ENCODE assay signal across 10 cellular contexts in genomic region chr10:72096115-72097000, GRCh38. TPM values are rescaled to one million over a fixed set of nuclear protein-coding genes. Genes with fewer than 3 reads are reported as not detected.
DNase-seq lines count a peak whose midpoint lies in the region; ATAC-seq and TF ChIP-seq lines count a peak whose summit lies in the region.
"Had no signal": no experiment of that assay in that cellular context is flagged by ENCODE, and none has a peak within 500 bp of the region (broad histone marks: within the 10 kb centered on the region; RNA-seq: fewer than 3 reads in every experiment).

No MANE protein-coding gene starts in this region.

- H3K9ac ChIP-seq in PC-3 (ENCODE audit: low read length), result no peak overlapping the region

- H3K36me3 ChIP-seq in cardiac muscle cell (no peaks in the 10 kb centered on the region), PC-3 (ENCODE audit: low read depth, low read length) (no peaks in the 10 kb centered on the region)

- H3K9me2 ChIP-seq in PC-3 (replicated peaks; ENCODE audit: low read length), result no peaks in the 10 kb centered on the region

- BruUV-seq in PC-3 (replicated peaks; lab: Mats Ljungman, UMichigan), result no TSS peak

- peak in 1 of 2 donors; percentile 77 for DNase-seq in cardiac muscle cell (ENCODE audit: low read depth in 1 of 2, low spot score in 1 of 2)
- DNase-seq in Right ventricle myocardium superior, result no peak
- no peak for DNase-seq in WTC11 (ENCODE audit: low spot score)
- DNase-seq in fibroblast of villous mesenchyme (ENCODE audit: low read depth), result peak; percentile 74
- DNase-seq in stimulated activated CD8-positive, alpha-beta memory T cell treated with anti-CD3 and anti-CD28 coated beads, Interleukin-4, amount 100 ng/mL, for 48 hours, result peak; percentile 72
- DNase-seq in occipital lobe (lab: John Stamatoyannopoulos, UW), result no peak
- no peak for DNase-seq in PC-3
- DNase-seq in central memory CD4-positive, alpha-beta T cell, result no peak
- DNase-seq: NCI-H524 had no signal

- no peak overlapping the region for H3K4me2 ChIP-seq in PC-3 (ENCODE audit: low read length)

- intact Hi-C loops in Right ventricle myocardium superior (cut with DNase I) (no loop called here), PC-3 (cut with micrococcal nuclease) (no loop called here)

- no peaks in the 10 kb centered on the region for H3K27me3 Mint-ChIP-seq in WTC11 (ENCODE audit: low read depth)

- H3K9me3 ChIP-seq in cardiac muscle cell (ENCODE audit: low read depth), result no peaks in the 10 kb centered on the region
- no peaks in the 10 kb centered on the region for H3K9me3 ChIP-seq in PC-3 (ENCODE audit: low read length)
- H3K9me3 ChIP-seq: vagina had no signal

- no peaks in the 10 kb centered on the region for H3K79me2 ChIP-seq in PC-3 (ENCODE audit: low read length)

- H3K4me1 ChIP-seq in cardiac muscle cell (ENCODE audit: low read depth), result peaks cover 27% of the 10 kb centered on the region
- H3K4me1 ChIP-seq in PC-3 (ENCODE audit: insufficient read depth, low read length), result peaks cover 36% of the 10 kb centered on the region
- H3K4me1 ChIP-seq: vagina had no signal

- H3K27me3 ChIP-seq in cardiac muscle cell (no peaks in the 10 kb centered on the region), PC-3 (ENCODE audit: low read length) (no peaks in the 10 kb centered on the region)
- H3K27me3 ChIP-seq: vagina had no signal

- peaks cover 19% of the 10 kb centered on the region for H3F3A ChIP-seq in PC-3 (ENCODE audit: low read length, unreplicated experiment)

- H3K27ac ChIP-seq in cardiac muscle cell (no peak overlapping the region), PC-3 (ENCODE audit: low read length) (no peak overlapping the region)
- H3K27ac ChIP-seq: vagina had no signal

- H3K36me3 Mint-ChIP-seq in WTC11, result peaks cover 3% of the 10 kb centered on the region

- H2AFZ ChIP-seq in PC-3 (ENCODE audit: low read length), result no peak overlapping the region

- H3K27ac Mint-ChIP-seq in WTC11, result peak overlapping the region; percentile 2; the same call in 1 of the 2 replicates

- peak; percentile 22 for TF ChIP-seq CTCF in cardiac muscle cell (IDR thresholded peaks at IDR 0.05; ENCODE audit: low read depth, low read length)
- TF ChIP-seq CTCF in WTC11 (IDR thresholded peaks at IDR 0.05), result no peak
- TF ChIP-seq CTCF in fibroblast of villous mesenchyme (IDR thresholded peaks at IDR 0.05; ENCODE audit: insufficient read depth, low read depth, low read length), result peak; percentile 19
- TF ChIP-seq CTCF in PC-3 (conservative IDR thresholded peaks at IDR 0.05; ENCODE audit: low read depth, low read length), result no peak

- no peak overlapping the region for H3K4me3 Mint-ChIP-seq in WTC11

- CTCF ChIA-PET in WTC11 (lab: Charles Lee), result interaction anchor here (0.7 kb wide), 1 partner anchor 26 kb away, joined by 3 read pairs; no protein-coding TSS in a partner anchor
- CTCF ChIA-PET in PC-3 (lab: Charles Lee), result no interaction called here

- H3K9me3 Mint-ChIP-seq in WTC11, result no peaks in the 10 kb centered on the region

- POLR2A ChIA-PET in WTC11 (lab: Charles Lee), result no interaction called here
- POLR2A ChIA-PET in PC-3 (lab: Charles Lee; ENCODE audit: unreplicated experiment), result no interaction called here

- H4K20me1 ChIP-seq in PC-3 (ENCODE audit: low read length), result no peaks in the 10 kb centered on the region

- no peaks in the 10 kb centered on the region for H3K4me1 Mint-ChIP-seq in WTC11

- ATAC-seq in Right ventricle myocardium superior (ENCODE audit: poor library complexity), result no peak
- ATAC-seq in WTC11, result peak; percentile 72
- no peak for ATAC-seq in PC-3

- H3K4me3 ChIP-seq in cardiac muscle cell (no peak overlapping the region), fibroblast of villous mesenchyme (ENCODE audit: low read depth, low read length) (no peak overlapping the region), PC-3 (ENCODE audit: low read length) (no peak overlapping the region)
- H3K4me3 ChIP-seq: vagina had no signal

TF ChIP-seq in WTC11, 78 proteins besides CTCF, POLR2A, EP300 and RAD21:
- no peak for TF ChIP-seq SP1 (CRISPR knock-in tag; conservative IDR thresholded peaks at IDR 0.05)
- no peak for TF ChIP-seq EMX1 (CRISPR knock-in tag; IDR thresholded peaks at IDR 0.05)
- TF ChIP-seq ZBTB21 (CRISPR knock-in tag; IDR thresholded peaks at IDR 0.05; ENCODE audit: borderline replicate concordance), result no peak
- no peak for TF ChIP-seq CBFB (CRISPR knock-in tag; IDR thresholded peaks at IDR 0.05; ENCODE audit: low read depth)
- TF ChIP-seq NFE2L1 (CRISPR knock-in tag; IDR thresholded peaks at IDR 0.05), result no peak
- no peak for TF ChIP-seq ZBTB43 (CRISPR knock-in tag; IDR thresholded peaks at IDR 0.05)
- no peak for TF ChIP-seq NFYB (CRISPR knock-in tag; conservative IDR thresholded peaks at IDR 0.05; ENCODE audit: low read depth)
- TF ChIP-seq NR2C2 (CRISPR knock-in tag; IDR thresholded peaks at IDR 0.05), result no peak
- TF ChIP-seq, protein P1, sequence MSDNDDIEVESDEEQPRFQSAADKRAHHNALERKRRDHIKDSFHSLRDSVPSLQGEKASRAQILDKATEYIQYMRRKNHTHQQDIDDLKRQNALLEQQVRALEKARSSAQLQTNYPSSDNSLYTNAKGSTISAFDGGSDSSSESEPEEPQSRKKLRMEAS (CRISPR knock-in tag; IDR thresholded peaks at IDR 0.05), result no peak
- TF ChIP-seq OVOL2 (CRISPR knock-in tag; IDR thresholded peaks at IDR 0.05; ENCODE audit: borderline replicate concordance), result no peak
- no peak for TF ChIP-seq ZNF671 (CRISPR knock-in tag; IDR thresholded peaks at IDR 0.05)
- TF ChIP-seq, protein P2, sequence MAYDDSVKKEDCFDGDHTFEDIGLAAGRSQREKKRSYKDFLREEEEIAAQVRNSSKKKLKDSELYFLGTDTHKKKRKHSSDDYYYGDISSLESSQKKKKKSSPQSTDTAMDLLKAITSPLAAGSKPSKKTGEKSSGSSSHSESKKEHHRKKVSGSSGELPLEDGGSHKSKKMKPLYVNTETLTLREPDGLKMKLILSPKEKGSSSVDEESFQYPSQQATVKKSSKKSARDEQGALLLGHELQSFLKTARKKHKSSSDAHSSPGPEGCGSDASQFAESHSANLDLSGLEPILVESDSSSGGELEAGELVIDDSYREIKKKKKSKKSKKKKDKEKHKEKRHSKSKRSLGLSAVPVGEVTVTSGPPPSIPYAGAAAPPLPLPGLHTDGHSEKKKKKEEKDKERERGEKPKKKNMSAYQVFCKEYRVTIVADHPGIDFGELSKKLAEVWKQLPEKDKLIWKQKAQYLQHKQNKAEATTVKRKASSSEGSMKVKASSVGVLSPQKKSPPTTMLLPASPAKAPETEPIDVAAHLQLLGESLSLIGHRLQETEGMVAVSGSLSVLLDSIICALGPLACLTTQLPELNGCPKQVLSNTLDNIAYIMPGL (CRISPR knock-in tag; IDR thresholded peaks at IDR 0.05), result no peak
- TF ChIP-seq, protein P3, sequence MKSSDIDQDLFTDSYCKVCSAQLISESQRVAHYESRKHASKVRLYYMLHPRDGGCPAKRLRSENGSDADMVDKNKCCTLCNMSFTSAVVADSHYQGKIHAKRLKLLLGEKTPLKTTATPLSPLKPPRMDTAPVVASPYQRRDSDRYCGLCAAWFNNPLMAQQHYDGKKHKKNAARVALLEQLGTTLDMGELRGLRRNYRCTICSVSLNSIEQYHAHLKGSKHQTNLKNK (CRISPR knock-in tag; IDR thresholded peaks at IDR 0.05), result no peak
- no peak for TF ChIP-seq TEAD4 (CRISPR knock-in tag; IDR thresholded peaks at IDR 0.05)
- TF ChIP-seq SMAD3 (CRISPR knock-in tag; IDR thresholded peaks at IDR 0.05; ENCODE audit: borderline replicate concordance), result no peak
- TF ChIP-seq TEAD1 (CRISPR knock-in tag; IDR thresholded peaks at IDR 0.05), result no peak
- no peak for TF ChIP-seq ZNF317 (CRISPR knock-in tag; IDR thresholded peaks at IDR 0.05; ENCODE audit: borderline replicate concordance, low read depth)

RNA-seq across cellular contexts. Expression of gene SPOCK2, which starts 8.0 kb away (rescaled TPM):
- total RNA-seq in cardiac muscle cell (1.3 and 5.0 TPM in 2 replicates), Right ventricle myocardium superior (9.6 TPM), WTC11 (2021) (4.0 to 4.7 TPM (median 4.1 TPM) in 3 replicates), fibroblast of villous mesenchyme (under 0.01 TPM in 1 of 2 replicates, not detected in the other), occipital lobe (25.1 TPM), PC-3 (2014; rRNA removed) (0.06 and 0.33 TPM in 2 replicates)
- polyA plus RNA-seq in cardiac muscle cell, result 0.85 and 3.9 TPM in 2 replicates

Comparison
In these comparisons a context has a peak if more than half of its experiments do, and no peak if none do; other contexts are left out.
1. DNase-seq: peak in fibroblast of villous mesenchyme (single experiment) and stimulated activated CD8-positive, alpha-beta memory T cell treated with anti-CD3 and anti-CD28 coated beads, Interleukin-4, amount 100 ng/mL, for 48 hours (single experiment); none in Right ventricle myocardium superior (single experiment), WTC11 (single experiment), occipital lobe (single experiment), PC-3 (single experiment) and central memory CD4-positive, alpha-beta T cell (single experiment).
2. CTCF ChIP-seq: peak in cardiac muscle cell (single experiment) and fibroblast of villous mesenchyme (single experiment); none in WTC11 (single experiment) and PC-3 (single experiment).